In the genomic region with DNA sequence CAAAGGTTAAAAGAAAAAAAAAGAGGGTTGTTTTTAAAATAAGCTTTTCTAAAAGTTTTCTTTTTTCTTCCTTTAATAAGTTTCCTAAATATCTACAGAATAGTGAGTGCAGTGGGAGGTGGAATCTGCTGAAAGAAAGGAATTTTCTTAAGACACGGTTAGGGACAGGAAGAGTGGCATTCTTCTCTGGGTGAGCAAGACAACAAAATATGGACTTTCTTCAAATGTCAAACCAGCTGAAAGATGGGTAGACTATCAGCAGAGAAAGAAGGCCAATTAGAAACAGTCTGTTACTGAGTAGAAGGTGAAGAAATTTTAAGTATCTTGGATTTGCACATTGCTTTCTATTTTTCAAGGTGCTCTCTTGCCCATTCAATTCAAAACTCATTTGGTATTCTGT, we compare ENCODE assay signal across 31 cellular contexts.
"Had no signal": no experiment of that assay in that cellular context is flagged by ENCODE, and none has a peak within 500 bp of the region (broad histone marks: within the 10 kb centered on the region; RNA-seq: fewer than 3 reads in every experiment).

No MANE protein-coding gene starts in this region.

- FAIRE-seq: astrocyte, TTC549 had no signal

- DNase-seq: activated B cell treated with CpG ODN at 0.5 μM for 24 hours; activated CD4-positive, alpha-beta memory T cell treated with anti-CD3 and anti-CD28 coated beads, Interleukin-2, amount 10 ng/mL, durations not matched to agents 7 days and 5 days; activated CD4-positive, alpha-beta T cell treated with anti-CD3 and anti-CD28 coated beads for 36 hours; activated CD4-positive, alpha-beta T cell treated with anti-CD3 and anti-CD28 coated beads for 48 hours; activated CD4-positive, alpha-beta T cell treated with anti-CD3 and anti-CD28 coated beads, Interleukin-2, amount 10 ng/mL, durations not matched to agents 7 days and 5 days; activated CD4-positive, alpha-beta T cell treated with anti-CD3 and anti-CD28 coated beads, Interleukin-2, amount 50 U/mL, for 48 hours; activated CD4-positive, CD25-positive, alpha-beta regulatory T cell treated with anti-CD3 and anti-CD28 coated beads, Interleukin-2, amount 50 U/mL, for 72 hours; activated CD8-positive, alpha-beta memory T cell treated with anti-CD3 and anti-CD28 coated beads for 24 hours; activated CD8-positive, alpha-beta memory T cell treated with anti-CD3 and anti-CD28 coated beads, Interleukin-2, amount 10 ng/mL, durations not matched to agents 7 days and 5 days; activated CD8-positive, alpha-beta memory T cell treated with anti-CD3 and anti-CD28 coated beads, Interleukin-2, amount 50 U/mL, for 48 hours; activated CD8-positive, alpha-beta T cell treated with anti-CD3 and anti-CD28 coated beads, Interleukin-2, amount 10 ng/mL, durations not matched to agents 7 days and 5 days; activated effector memory CD4-positive, alpha-beta T cell treated with Interleukin-2 at 50 U/mL for 16 hours; activated gamma-delta T cell; activated naive CD4-positive, alpha-beta T cell treated with anti-CD3 and anti-CD28 coated beads, Interleukin-2, amount 10 ng/mL, durations not matched to agents 7 days and 5 days; activated naive CD4-positive, alpha-beta T cell treated with Interleukin-2 at 50 U/mL for 16 hours; activated naive CD8-positive, alpha-beta T cell treated with anti-CD3 and anti-CD28 coated beads, Interleukin-2, amount 10 ng/mL, durations not matched to agents 7 days and 5 days; activated naive CD8-positive, alpha-beta T cell treated with anti-CD3 and anti-CD28 coated beads, Interleukin-2, amount 50 U/mL, for 24 hours; activated T-cell treated with anti-CD3 and anti-CD28 coated beads, Interleukin-2, amount 50 U/mL, for 24 hours; activated T-cell treated with anti-CD3 and anti-CD28 coated beads, Interleukin-2, amount 50 U/mL, for 48 hours; amygdala; aorta; body of pancreas; brain microvascular endothelial cell; central memory CD4-positive, alpha-beta T cell; T-helper 1 cell; T-helper 2 cell; T-helper 9 cell had no signal

- H3K27ac ChIP-seq: body of pancreas, brain microvascular endothelial cell, breast epithelium, VCaP had no signal

- H3K27me3 ChIP-seq: body of pancreas, brain microvascular endothelial cell, breast epithelium had no signal

- H3K9me3 ChIP-seq: body of pancreas, breast epithelium had no signal

- H3K4me3 ChIP-seq: body of pancreas, breast epithelium had no signal

- H3K36me3 ChIP-seq: brain microvascular endothelial cell, breast epithelium had no signal

- H3K4me1 ChIP-seq: body of pancreas, breast epithelium had no signal
